In genomic region chr14:97039717-97040363, GRCh38 we compare ENCODE assay signal across 15 cellular contexts.
"Had no signal": no experiment of that assay in that cellular context is flagged by ENCODE, and none has a peak within 500 bp of the region (broad histone marks: within the 10 kb centered on the region; RNA-seq: fewer than 3 reads in every experiment).

No MANE protein-coding gene starts in this region.

- H3K4me1 Mint-ChIP-seq: naive thymus-derived CD8-positive, alpha-beta T cell had no signal

- ATAC-seq: gastrocnemius medialis; left lobe of liver; mucosa of descending colon; naive thymus-derived CD8-positive, alpha-beta T cell; sciatic nerve had no signal

- H3K27ac Mint-ChIP-seq: naive thymus-derived CD8-positive, alpha-beta T cell had no signal

- DNase-seq: cortex of kidney; dorsolateral prefrontal cortex; effector CD8-positive, alpha-beta T cell; gastrocnemius medialis; islet precursor cell; mucosa of descending colon; naive thymus-derived CD8-positive, alpha-beta T cell; posterior cingulate gyrus; stimulated activated naive CD4-positive, alpha-beta T cell; stomach; substantia nigra; transverse colon had no signal

- H3K9me3 ChIP-seq: gastrocnemius medialis had no signal

- H3K27ac ChIP-seq: dorsolateral prefrontal cortex, gastrocnemius medialis, stomach, thoracic aorta, transverse colon had no signal

- H3K4me1 ChIP-seq: gastrocnemius medialis, stomach, transverse colon had no signal

- H3K36me3 ChIP-seq: gastrocnemius medialis, stomach, thoracic aorta, transverse colon had no signal

- H3K4me3 ChIP-seq: dorsolateral prefrontal cortex, gastrocnemius medialis, mucosa of descending colon, stomach, thoracic aorta, transverse colon had no signal

- H3K4me3 Mint-ChIP-seq: naive thymus-derived CD8-positive, alpha-beta T cell had no signal

- H3K27me3 ChIP-seq: gastrocnemius medialis, transverse colon had no signal
